Comparison of ENCODE assay signal across 8 cellular contexts in genomic region chr10:118045842-118046490, GRCh38. TPM values are rescaled to one million over a fixed set of nuclear protein-coding genes. Genes with fewer than 3 reads are reported as not detected.
DNase-seq lines count a peak whose midpoint lies in the region; ATAC-seq and TF ChIP-seq lines count a peak whose summit lies in the region.

No MANE protein-coding gene starts in this region.

- peak overlapping the region; percentile 94 to 96 (median 96) for H3K9ac ChIP-seq in BLaER1 treated with 17β-estradiol and CSF1 and Interleukin-3, amounts not matched to agents 10 nM and 100 nM
- H3K9ac ChIP-seq in adipocyte (ENCODE audit: low read length) (peak overlapping the region; percentile 91), parathyroid adenoma (no peak overlapping the region)

- 0 to 1% (median 0%) methylated on average over 7 to 24 of the region's 24 CpGs for WGBS in heart left ventricle, 4 donors

- DNase-seq in RKO (ENCODE audit: low spot score): peak; percentile 86
- DNase-seq in adipocyte (ENCODE audit: low read depth): peak; percentile 62
- DNase-seq in heart left ventricle: peak in 4 of 5 donors; percentile 38 to 56 (median 47)
- no peak for DNase-seq in COR-L47 (lab: John Stamatoyannopoulos, UW)

- peak overlapping the region; percentile 91 for H2AFZ ChIP-seq in parathyroid adenoma

- peaks cover 10 to 37% (median 30%) of the 10 kb centered on the region in 10 experiments for H3K4me1 ChIP-seq in BLaER1 treated with 17β-estradiol and CSF1 and Interleukin-3, amounts not matched to agents 10 nM and 100 nM
- H3K4me1 ChIP-seq in adipocyte (ENCODE audit: control insufficient read depth, insufficient read depth, low read length) (peaks cover 34% of the 10 kb centered on the region), heart left ventricle (peaks cover 3 to 54% (median 45%) of the 10 kb centered on the region in 12 donors), parathyroid adenoma (peaks cover 6% of the 10 kb centered on the region)

- H3K36me3 ChIP-seq in BLaER1 treated with 17β-estradiol and CSF1 and Interleukin-3, amounts not matched to agents 10 nM and 100 nM: no peaks in the 10 kb centered on the region
- no peaks in the 10 kb centered on the region for H3K36me3 ChIP-seq in adipocyte (ENCODE audit: control insufficient read depth, insufficient read depth, low read length, severe bottlenecking)
- no peaks in the 10 kb centered on the region for H3K36me3 ChIP-seq in heart left ventricle
- H3K36me3 ChIP-seq in parathyroid adenoma (ENCODE audit: control insufficient read depth, insufficient read depth, low read length): no peaks in the 10 kb centered on the region

- intact Hi-C loops in heart left ventricle (cut with DNase I): loop anchor here in 1 of 10 donors (10.0 kb wide), 1 partner anchor 289 kb away; no protein-coding TSS in a partner anchor

- no peaks in the 10 kb centered on the region for H3K27me3 ChIP-seq in BLaER1 treated with 17β-estradiol and CSF1 and Interleukin-3, amounts not matched to agents 10 nM and 100 nM
- H3K27me3 ChIP-seq in adipocyte (replicated peaks; ENCODE audit: control insufficient read depth, insufficient read depth, low read length) (no peaks in the 10 kb centered on the region), heart left ventricle (no peaks in the 10 kb centered on the region), parathyroid adenoma (ENCODE audit: control insufficient read depth, insufficient read depth, low read length) (no peaks in the 10 kb centered on the region)

- TF ChIP-seq CTCF in heart left ventricle (IDR thresholded peaks at IDR 0.05) (peak in 1 of 12 donors; percentile 33), parathyroid adenoma (IDR thresholded peaks at IDR 0.05) (no peak)

- peaks cover 0 to 32% (median 13%) of the 10 kb centered on the region in 11 experiments; a peak in 9 of 22 replicates for H4K20me1 ChIP-seq in BLaER1 treated with 17β-estradiol and CSF1 and Interleukin-3, amounts not matched to agents 10 nM and 100 nM

- H3K9me3 ChIP-seq in BLaER1 treated with 17β-estradiol and CSF1 and Interleukin-3, amounts not matched to agents 10 nM and 100 nM (replicated peaks in 1 of 11): no peaks in the 10 kb centered on the region
- H3K9me3 ChIP-seq in adipocyte (ENCODE audit: control insufficient read depth, low read length) (no peaks in the 10 kb centered on the region), heart left ventricle (no peaks in the 10 kb centered on the region), parathyroid adenoma (ENCODE audit: control insufficient read depth, low read length) (no peaks in the 10 kb centered on the region)

- H3K4me3 ChIP-seq in BLaER1 treated with 17β-estradiol and CSF1 and Interleukin-3, amounts not matched to agents 10 nM and 100 nM: peak overlapping the region; percentile 85 to 98 (median 92)
- H3K4me3 ChIP-seq in adipocyte (ENCODE audit: low read length): peak overlapping the region; percentile 92
- H3K4me3 ChIP-seq in heart left ventricle: peak overlapping the region; percentile 69 to 97 (median 90)
- peak overlapping the region; percentile 87 for H3K4me3 ChIP-seq in parathyroid adenoma (ENCODE audit: low read depth, low read length)

- ATAC-seq in GM19328 (IDR thresholded peaks at IDR 0.05; ENCODE audit: unreplicated experiment): peak; percentile 22
- peak; percentile 17 for ATAC-seq in HG03442 (IDR thresholded peaks at IDR 0.05; ENCODE audit: unreplicated experiment)
- peak; percentile 21 to 62 (median 53) for ATAC-seq in heart left ventricle

- peak overlapping the region; percentile 92 to 98 (median 96) for H3K27ac ChIP-seq in BLaER1 treated with 17β-estradiol and CSF1 and Interleukin-3, amounts not matched to agents 10 nM and 100 nM
- peak overlapping the region; percentile 68 to 95 (median 94) for H3K27ac ChIP-seq in heart left ventricle
- H3K27ac ChIP-seq in parathyroid adenoma: peak overlapping the region; percentile 83

- H3K79me2 ChIP-seq in parathyroid adenoma: no peaks in the 10 kb centered on the region

- H3K4me2 ChIP-seq in BLaER1 treated with 17β-estradiol and CSF1 and Interleukin-3, amounts not matched to agents 10 nM and 100 nM: peak overlapping the region; percentile 74 to 97 (median 93)
- H3K4me2 ChIP-seq in parathyroid adenoma (ENCODE audit: low read length): peak overlapping the region; percentile 80

- TF ChIP-seq POLR2A in heart left ventricle (IDR thresholded peaks at IDR 0.05): no peak

RNA-seq across cellular contexts. Expression of gene RAB11FIP2, which starts 0.8 kb away (rescaled TPM):
- 10 to 100 TPM in 8 of 9 donors, 1 to 10 TPM in 1; 8.8 to 20.3 (median 13.0) TPM for total RNA-seq in heart left ventricle
- polyA plus RNA-seq in heart left ventricle: 1 to 10 TPM; 1.6 to 5.5 TPM
